ENCODE assay signal across 8 cellular contexts in genomic region chr1:91282695-91283420, GRCh38.
DNase-seq lines count a peak whose midpoint lies in the region; ATAC-seq and TF ChIP-seq lines count a peak whose summit lies in the region.

No MANE protein-coding gene starts in this region.

- H2AK5ac ChIP-seq in mesendoderm (ENCODE audit: low read length) = no peak overlapping the region

- no peak overlapping the region for H3K18ac ChIP-seq in mesendoderm (ENCODE audit: low read length)

- H3K4me2 ChIP-seq in mesendoderm (ENCODE audit: low read length) = no peak overlapping the region

- H3K79me2 ChIP-seq in mesendoderm (ENCODE audit: control insufficient read depth, insufficient read depth, low read length) = no peaks in the 10 kb centered on the region

- H3K36me3 Mint-ChIP-seq in activated B cell treated with CpG ODN at 0.5 μM for 24 hours (ENCODE audit: low read depth) (no peaks in the 10 kb centered on the region), endodermal cell (ENCODE audit: low read depth) (peaks cover 5% of the 10 kb centered on the region)
- no peaks in the 10 kb centered on the region for H3K36me3 Mint-ChIP-seq in stimulated activated memory B cell treated with anti-CD40 and anti-IgM and Interleukin-4, amounts not matched to agents 10 μg/mL and 1 μg/mL and 100 μg/mL, for 72 hours

- no peak overlapping the region for H3K4ac ChIP-seq in mesendoderm (ENCODE audit: low read depth, low read length)

- no peaks in the 10 kb centered on the region for H3K27me3 ChIP-seq in endodermal cell (ENCODE audit: control insufficient read depth, insufficient read depth, low read length, poor library complexity, severe bottlenecking)
- H3K27me3 ChIP-seq in mesendoderm (ENCODE audit: insufficient read depth, low read length, poor library complexity) = no peaks in the 10 kb centered on the region

- no peaks in the 10 kb centered on the region for H3K9me3 ChIP-seq in endodermal cell (ENCODE audit: control insufficient read depth, low read length)

- H2BK5ac ChIP-seq in mesendoderm (ENCODE audit: low read length) = no peak overlapping the region

- H3K4me1 Mint-ChIP-seq in activated B cell treated with CpG ODN at 0.5 μM for 24 hours (peaks cover 2% of the 10 kb centered on the region), endodermal cell (peaks cover 7% of the 10 kb centered on the region)
- H3K4me1 Mint-ChIP-seq in stimulated activated memory B cell treated with anti-CD40 and anti-IgM and Interleukin-4, amounts not matched to agents 10 μg/mL and 1 μg/mL and 100 μg/mL, for 72 hours = no peaks in the 10 kb centered on the region

- H3K9ac ChIP-seq in endodermal cell (ENCODE audit: extremely low read depth, low read length, poor library complexity, severe bottlenecking) (no peak overlapping the region), mesendoderm (ENCODE audit: low read length) (no peak overlapping the region)

- H3K27me3 Mint-ChIP-seq in activated B cell treated with CpG ODN at 0.5 μM for 24 hours (peaks cover 2% of the 10 kb centered on the region), endodermal cell (ENCODE audit: insufficient read depth) (no peaks in the 10 kb centered on the region)
- H3K27me3 Mint-ChIP-seq in stimulated activated memory B cell treated with anti-CD40 and anti-IgM and Interleukin-4, amounts not matched to agents 10 μg/mL and 1 μg/mL and 100 μg/mL, for 72 hours = peaks cover 17% of the 10 kb centered on the region

- H3K36me3 ChIP-seq in endodermal cell (ENCODE audit: control insufficient read depth, insufficient read depth, low read length) (no peaks in the 10 kb centered on the region), mesendoderm (ENCODE audit: control insufficient read depth, insufficient read depth, low read length) (no peaks in the 10 kb centered on the region)

- 40 to 62% methylated on average over 3 to 6 of the region's 6 CpGs for WGBS in endodermal cell (ENCODE audit: insufficient coverage in 1 of 2, insufficient read length in 1 of 2), 2 experiments
- WGBS in mesendoderm (ENCODE audit: extremely low coverage, insufficient coverage, low lambda C conversion rate) = no CpG with 5 or more reads among the region's 6 CpGs

- H2BK15ac ChIP-seq in mesendoderm (replicated peaks; ENCODE audit: low read depth) = no peak overlapping the region

- H3K27ac Mint-ChIP-seq in activated B cell treated with CpG ODN at 0.5 μM for 24 hours (no peak overlapping the region), endodermal cell (peak overlapping the region; percentile 76)
- H3K27ac Mint-ChIP-seq in stimulated activated memory B cell treated with anti-CD40 and anti-IgM and Interleukin-4, amounts not matched to agents 10 μg/mL and 1 μg/mL and 100 μg/mL, for 72 hours = peak overlapping the region; percentile 41

- no peaks in the 10 kb centered on the region for H3K79me1 ChIP-seq in mesendoderm (ENCODE audit: low read length)

- H3K4me3 ChIP-seq in endodermal cell (ENCODE audit: low read length) (no peak overlapping the region), mesendoderm (ENCODE audit: low read length) (no peak overlapping the region)

- H3K27ac ChIP-seq in endodermal cell (ENCODE audit: low read depth, low read length) (no peak overlapping the region), mesendoderm (ENCODE audit: low read depth, low read length) (no peak overlapping the region)

- no peak for TF ChIP-seq CTCF in activated B cell treated with CpG ODN at 0.5 μM for 24 hours (IDR thresholded peaks at IDR 0.05)
- TF ChIP-seq CTCF in endodermal cell (conservative IDR thresholded peaks at IDR 0.05) = peak; percentile 91

- H4K5ac ChIP-seq in mesendoderm (ENCODE audit: low read length) = no peak overlapping the region

- H3K4me3 Mint-ChIP-seq in activated B cell treated with CpG ODN at 0.5 μM for 24 hours (no peak overlapping the region), endodermal cell (no peak overlapping the region)
- no peak overlapping the region for H3K4me3 Mint-ChIP-seq in stimulated activated memory B cell treated with anti-CD40 and anti-IgM and Interleukin-4, amounts not matched to agents 10 μg/mL and 1 μg/mL and 100 μg/mL, for 72 hours

- POLR2A ChIA-PET in activated B cell treated with CpG ODN at 0.5 μM for 24 hours (lab: Charles Lee) = no interaction called here

- H3K56ac ChIP-seq in mesendoderm (ENCODE audit: low read length) = no peak overlapping the region

- H3K4me1 ChIP-seq in endodermal cell (ENCODE audit: control insufficient read depth, insufficient read depth, low read length) = no peaks in the 10 kb centered on the region
- H3K4me1 ChIP-seq in mesendoderm (ENCODE audit: control insufficient read depth, low read depth, low read length) = no peaks in the 10 kb centered on the region

- H3K9me3 Mint-ChIP-seq in activated B cell treated with CpG ODN at 0.5 μM for 24 hours (no peaks in the 10 kb centered on the region), endodermal cell (peaks cover 6% of the 10 kb centered on the region)
- H3K9me3 Mint-ChIP-seq in stimulated activated memory B cell treated with anti-CD40 and anti-IgM and Interleukin-4, amounts not matched to agents 10 μg/mL and 1 μg/mL and 100 μg/mL, for 72 hours = no peaks in the 10 kb centered on the region

- CTCF ChIA-PET in activated B cell treated with CpG ODN at 0.5 μM for 24 hours (lab: Charles Lee) = interaction anchor here (1.1 to 2.8 kb wide), 3 partner anchors 643 to 649 kb away, joined by 4 to 14 read pairs (median 9); no protein-coding TSS in a partner anchor

- no peak overlapping the region for H2BK120ac ChIP-seq in mesendoderm (ENCODE audit: low read depth, low read length)

- no peak overlapping the region for H4K8ac ChIP-seq in mesendoderm (ENCODE audit: low read depth, low read length)

- peak; percentile 80 for ATAC-seq in HG02623 (IDR thresholded peaks at IDR 0.05; ENCODE audit: unreplicated experiment)
- ATAC-seq in activated B cell treated with CpG ODN at 0.5 μM for 24 hours (ENCODE audit: low read depth) = peak; percentile 45
- no peak for ATAC-seq in stimulated activated memory B cell treated with anti-CD40 and anti-IgM and Interleukin-4, amounts not matched to agents 10 μg/mL and 1 μg/mL and 100 μg/mL, for 72 hours
- ATAC-seq in GM19395 (IDR thresholded peaks at IDR 0.05; ENCODE audit: unreplicated experiment) = no peak

- intact Hi-C loops in activated B cell treated with CpG ODN at 0.5 μM for 24 hours (cut with micrococcal nuclease) = loop anchor here (1.0 to 10.0 kb wide), 4 partner anchors 120 to 1168 kb away; no protein-coding TSS in a partner anchor

- DNase-seq in GM04503 (ENCODE audit: low read depth) (peak; percentile 15), NCI-H2196 treated with DMSO at 0.1 percent for 48 hours (lab: John Stamatoyannopoulos, UW; ENCODE audit: unreplicated experiment) (peak; percentile 27), activated B cell treated with CpG ODN at 0.5 μM for 24 hours (no peak), endodermal cell (peak; percentile 81), mesendoderm (peak; percentile 88)

- H3K23ac ChIP-seq in mesendoderm (ENCODE audit: low read length) = no peak overlapping the region

Comparison
In these comparisons a context has a peak if more than half of its experiments do, and no peak if none do; other contexts are left out.
1. ATAC-seq: peak in HG02623 (single experiment) and activated B cell treated with CpG ODN at 0.5 μM for 24 hours (single experiment); none in stimulated activated memory B cell treated with anti-CD40 and anti-IgM and Interleukin-4, amounts not matched to agents 10 μg/mL and 1 μg/mL and 100 μg/mL, for 72 hours (single experiment) and GM19395 (single experiment).